ENCODE assay signal across 8 cellular contexts in the genomic region with DNA sequence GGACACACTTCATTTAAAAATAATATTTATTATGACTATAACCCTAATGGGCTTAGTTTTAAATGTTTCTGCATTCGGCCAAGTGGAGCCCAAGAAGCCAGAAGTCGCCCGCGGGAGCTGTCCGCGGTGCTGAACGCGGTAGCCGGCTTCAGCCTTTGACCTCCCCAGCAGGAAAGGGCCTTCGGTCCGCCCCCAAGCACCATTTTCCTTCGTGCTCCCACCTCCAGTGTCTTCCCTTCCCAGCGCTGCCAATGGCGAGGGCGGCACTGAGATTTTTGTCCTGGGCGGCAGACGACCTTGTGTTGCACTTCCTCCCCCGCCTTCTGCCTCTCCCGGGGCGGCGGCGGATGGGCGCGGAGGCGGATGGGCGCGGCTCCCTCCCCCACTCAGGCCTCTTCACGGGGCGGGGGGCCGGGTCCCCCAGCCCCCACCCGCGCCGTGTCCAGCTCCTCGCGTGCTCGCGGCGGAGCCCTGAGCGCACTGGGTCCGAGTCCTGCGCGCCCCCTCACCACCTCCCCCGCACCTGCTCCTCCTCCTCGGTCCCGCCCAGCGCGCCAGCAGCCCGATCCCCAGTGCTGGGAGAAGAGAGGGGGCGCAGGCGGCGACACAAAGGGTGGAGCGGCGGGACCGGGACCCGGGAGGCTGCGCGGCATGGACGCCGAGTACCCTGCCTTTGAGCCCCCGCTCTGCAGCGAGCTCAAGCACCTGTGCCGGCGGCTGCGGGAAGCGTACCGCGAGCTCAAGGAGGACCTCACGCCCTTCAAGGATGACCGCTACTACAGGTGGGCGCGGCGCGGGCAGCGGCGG. TPM values are rescaled to one million over a fixed set of nuclear protein-coding genes. Genes with fewer than 3 reads are reported as not detected.
DNase-seq lines count a peak whose midpoint lies in the region; ATAC-seq and TF ChIP-seq lines count a peak whose summit lies in the region.

No MANE protein-coding gene starts in this region.

- H3K36me3 ChIP-seq in neural cell (ENCODE audit: insufficient read depth, low read length) (no peaks in the 10 kb centered on the region), suprapubic skin (no peaks in the 10 kb centered on the region)

- 3% methylated on average over 25 of the region's 75 CpGs for WGBS in suprapubic skin

- TF ChIP-seq EP300 in neural cell (conservative IDR thresholded peaks at IDR 0.05; ENCODE audit: poor library complexity, severe bottlenecking) (no peak), suprapubic skin (IDR thresholded peaks at IDR 0.05) (no peak)

- H3K4me3 ChIP-seq in fibroblast of the aortic adventitia (ENCODE audit: low read depth, low read length) (peak overlapping the region; percentile 64), neural cell (ENCODE audit: low read length) (peak overlapping the region; percentile 93), suprapubic skin (peak overlapping the region; percentile 58)

- H3K27ac ChIP-seq in neural cell (ENCODE audit: low read length) = peak overlapping the region; percentile 81
- H3K27ac ChIP-seq in suprapubic skin = no peak overlapping the region

- no peaks in the 10 kb centered on the region for H4K20me1 ChIP-seq in neural cell (ENCODE audit: insufficient read depth)

- ATAC-seq in HG02973 (IDR thresholded peaks at IDR 0.05; ENCODE audit: unreplicated experiment) = no peak

- H3K4me1 ChIP-seq in suprapubic skin = peaks cover 14% of the 10 kb centered on the region

- H3K27me3 ChIP-seq in neural cell (ENCODE audit: insufficient read depth, low read depth, low read length) = no peaks in the 10 kb centered on the region
- peaks cover 46% of the 10 kb centered on the region for H3K27me3 ChIP-seq in suprapubic skin

- H2AFZ ChIP-seq in neural cell (ENCODE audit: low read depth, low read length) = peak overlapping the region; percentile 60

- no peak for TF ChIP-seq POLR2A in suprapubic skin (IDR thresholded peaks at IDR 0.05)

- H3K4me2 ChIP-seq in neural cell (ENCODE audit: low read length) = peak overlapping the region; percentile 53

- TF ChIP-seq CTCF in fibroblast of the aortic adventitia (IDR thresholded peaks at IDR 0.05; ENCODE audit: insufficient read depth, low read length) (no peak), neural cell (IDR thresholded peaks at IDR 0.05; ENCODE audit: poor library complexity, severe bottlenecking) (peak; percentile 25), suprapubic skin (IDR thresholded peaks at IDR 0.05) (no peak)

- no peak for TF ChIP-seq RAD21 in neural cell (conservative IDR thresholded peaks at IDR 0.05)

- H3K9me3 ChIP-seq in neural cell (ENCODE audit: low read length) (no peaks in the 10 kb centered on the region), suprapubic skin (no peaks in the 10 kb centered on the region)

- DNase-seq in Caki2 (ENCODE audit: low read depth) = peak; percentile 74
- DNase-seq in HuH-7 (ENCODE audit: low spot score) = peak; percentile 92
- peak; percentile 78 to 81 for DNase-seq in SHP77 (lab: John Stamatoyannopoulos, UW)
- DNase-seq in activated gamma-delta T cell treated with Interleukin-2 at 50 U/mL for 16 hours = peak; percentile 68
- DNase-seq in fibroblast of the aortic adventitia (ENCODE audit: low read depth) = peak; percentile 74
- DNase-seq in suprapubic skin (ENCODE audit: low spot score in 2 of 2) = no peak

- H3K79me2 ChIP-seq in neural cell (replicated peaks; ENCODE audit: insufficient read depth, low read length) = peaks cover 11% of the 10 kb centered on the region

- peak overlapping the region; percentile 92 for H3K9ac ChIP-seq in neural cell (ENCODE audit: low read length)

- H3K9me2 ChIP-seq in neural cell (ENCODE audit: insufficient read depth, low read length) = no peaks in the 10 kb centered on the region

- in situ Hi-C loops in Caki2 (cut with HindIII; ENCODE audit: low pct_unique_long_range_greater_than_20kb, low sequenced_read_pairs) = no loop called here

- H3F3A ChIP-seq in neural cell (ENCODE audit: insufficient read depth, low read length, poor library complexity, severe bottlenecking) = peaks cover 6% of the 10 kb centered on the region

TF ChIP-seq in neural cell, 6 proteins besides CTCF, POLR2A, EP300 and RAD21:
- peak; percentile 92 for TF ChIP-seq REST (IDR thresholded peaks at IDR 0.05; ENCODE audit: borderline replicate concordance)
- peak; percentile 25 for TF ChIP-seq MXI1 (conservative IDR thresholded peaks at IDR 0.05; ENCODE audit: poor library complexity, severe bottlenecking)
- TF ChIP-seq TAF1 (IDR thresholded peaks at IDR 0.05; ENCODE audit: low read depth) = peak; percentile 58
- TF ChIP-seq SMC3 (conservative IDR thresholded peaks at IDR 0.05; ENCODE audit: poor library complexity) = no peak
- TF ChIP-seq EZH2 (IDR thresholded peaks at IDR 0.05; ENCODE audit: borderline replicate concordance, insufficient read depth, low read length, poor library complexity, severe bottlenecking) = no peak
- peak; percentile 28 for TF ChIP-seq POLR2AphosphoS5 (IDR thresholded peaks at IDR 0.05)

RNA-seq across cellular contexts. Expression of gene TMEM181, which starts 23.6 kb away (rescaled TPM):
- total RNA-seq in Caki2 (2014; rRNA removed; shearing (Covaris generic); ENCODE audit: low replicate concordance) = 7.6 and 12.5 TPM in 2 replicates
- total RNA-seq in fibroblast of the aortic adventitia (ENCODE audit: low replicate concordance) (24.1 and 36.2 TPM in 2 replicates), suprapubic skin (10 to 100 TPM; 17.5 to 24.7 (median 21.7) TPM)
- 47.6 TPM in 2 replicates for polyA plus RNA-seq in neural cell
- polyA minus RNA-seq in neural cell = 55.3 and 56.4 TPM in 2 replicates

Comparison
In these comparisons a context has a peak if more than half of its experiments do, and no peak if none do; other contexts are left out.
1. DNase-seq: peak in Caki2 (single experiment), HuH-7 (single experiment), SHP77 (2 of 2), activated gamma-delta T cell treated with Interleukin-2 at 50 U/mL for 16 hours (single experiment) and fibroblast of the aortic adventitia (single experiment); none in suprapubic skin (0 of 2).
2. Peak in every context shown above with its lines, with median percentiles within 50 percentile points of each other: H3K4me3 ChIP-seq.